1 cellular context compared by ENCODE assay signal in the genomic region with DNA sequence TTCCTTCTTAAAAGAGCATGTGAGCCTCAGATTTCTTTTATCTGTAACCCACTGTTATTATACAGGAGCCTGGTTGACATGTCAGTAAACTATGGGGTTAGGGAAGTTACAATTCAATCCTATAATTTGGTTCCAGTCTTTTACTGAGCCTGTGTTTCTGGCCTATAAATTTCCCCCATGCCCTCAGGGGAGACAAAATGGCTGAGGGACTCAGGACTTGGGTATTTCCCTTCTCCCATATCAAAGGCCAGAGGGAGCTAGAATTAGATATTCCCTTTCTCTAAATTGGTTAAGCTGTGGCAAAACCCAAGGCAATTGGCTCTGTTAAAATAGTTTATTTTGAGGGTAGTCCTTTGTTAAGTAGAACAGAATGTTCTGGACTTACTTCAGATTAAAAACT.
TF ChIP-seq lines count a peak whose summit lies in the region.

No MANE protein-coding gene starts in this region.

TF ChIP-seq in IMR-90, 13 proteins besides CTCF, POLR2A, EP300 and RAD21 (continued from another document):
- TF ChIP-seq MAFK (IDR thresholded peaks at IDR 0.05; ENCODE audit: low read depth, low read length): no peak
- TF ChIP-seq, protein P1, sequence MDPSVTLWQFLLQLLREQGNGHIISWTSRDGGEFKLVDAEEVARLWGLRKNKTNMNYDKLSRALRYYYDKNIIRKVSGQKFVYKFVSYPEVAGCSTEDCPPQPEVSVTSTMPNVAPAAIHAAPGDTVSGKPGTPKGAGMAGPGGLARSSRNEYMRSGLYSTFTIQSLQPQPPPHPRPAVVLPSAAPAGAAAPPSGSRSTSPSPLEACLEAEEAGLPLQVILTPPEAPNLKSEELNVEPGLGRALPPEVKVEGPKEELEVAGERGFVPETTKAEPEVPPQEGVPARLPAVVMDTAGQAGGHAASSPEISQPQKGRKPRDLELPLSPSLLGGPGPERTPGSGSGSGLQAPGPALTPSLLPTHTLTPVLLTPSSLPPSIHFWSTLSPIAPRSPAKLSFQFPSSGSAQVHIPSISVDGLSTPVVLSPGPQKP (IDR thresholded peaks at IDR 0.05; ENCODE audit: borderline replicate concordance, low read depth, low read length): no peak
- no peak for TF ChIP-seq USF2 (IDR thresholded peaks at IDR 0.05; ENCODE audit: low read depth, low read length)
